ENCODE assay signal across 23 cellular contexts in genomic region chr3:160108357-160108756, GRCh38.
"Had no signal": no experiment of that assay in that cellular context is flagged by ENCODE, and none has a peak within 500 bp of the region (broad histone marks: within the 10 kb centered on the region; RNA-seq: fewer than 3 reads in every experiment).

No MANE protein-coding gene starts in this region.

- H3K9me3 Mint-ChIP-seq: activated CD4-positive, alpha-beta memory T cell treated with anti-CD3 and anti-CD28 coated beads, Interleukin-2, amount 10 ng/mL, durations not matched to agents 7 days and 5 days; activated CD4-positive, alpha-beta T cell treated with anti-CD3 and anti-CD28 coated beads, Interleukin-2, amount 10 ng/mL, durations not matched to agents 7 days and 5 days; activated naive CD4-positive, alpha-beta T cell treated with anti-CD3 and anti-CD28 coated beads, Interleukin-2, amount 10 ng/mL, durations not matched to agents 7 days and 5 days; activated naive CD8-positive, alpha-beta T cell treated with anti-CD3 and anti-CD28 coated beads for 36 hours; activated T-cell treated with anti-CD3 and anti-CD28 coated beads, Interleukin-2, amount 50 U/mL, for 72 hours; activated T-helper 2 cell treated with anti-CD3 and anti-CD28 coated beads, Interferon-gamma antibody, Interleukin-2, Interleukin-4, amounts not matched to agents 10 μg/mL and 5 μg/mL and 100 μg/mL, durations not matched to agents 14 hours and 24 hours and 36 hours; T-cell had no signal

- H3K9ac ChIP-seq: KMS-11 had no signal

- H3K4me1 Mint-ChIP-seq: activated CD4-positive, alpha-beta memory T cell treated with anti-CD3 and anti-CD28 coated beads, Interleukin-2, amount 10 ng/mL, durations not matched to agents 7 days and 5 days; activated CD4-positive, alpha-beta T cell treated with anti-CD3 and anti-CD28 coated beads, Interleukin-2, amount 10 ng/mL, durations not matched to agents 7 days and 5 days; activated naive CD4-positive, alpha-beta T cell treated with anti-CD3 and anti-CD28 coated beads, Interleukin-2, amount 10 ng/mL, durations not matched to agents 7 days and 5 days; activated naive CD8-positive, alpha-beta T cell treated with anti-CD3 and anti-CD28 coated beads for 36 hours; T-cell had no signal

- ATAC-seq: activated T-cell treated with anti-CD3 and anti-CD28 coated beads, Interleukin-2, amount 50 U/mL, for 72 hours; T-cell had no signal

- DNase-seq: activated CD4-positive, alpha-beta memory T cell treated with anti-CD3 and anti-CD28 coated beads, Interleukin-2, amount 10 ng/mL, durations not matched to agents 7 days and 5 days; activated CD4-positive, alpha-beta T cell treated with anti-CD3 and anti-CD28 coated beads, Interleukin-2, amount 10 ng/mL, durations not matched to agents 7 days and 5 days; activated CD4-positive, CD25-positive, alpha-beta regulatory T cell; activated gamma-delta T cell treated with Interleukin-2 at 50 U/mL for 16 hours; activated naive CD4-positive, alpha-beta T cell treated with anti-CD3 and anti-CD28 coated beads, Interleukin-2, amount 10 ng/mL, durations not matched to agents 7 days and 5 days; activated naive CD8-positive, alpha-beta T cell treated with anti-CD3 and anti-CD28 coated beads for 36 hours; activated T-cell treated with anti-CD3 and anti-CD28 coated beads for 4 hours; activated T-cell treated with anti-CD3 and anti-CD28 coated beads, Interleukin-2, amount 50 U/mL, for 72 hours; cerebellar nuclear complex; MM.1S; NCI-H1105 treated with DMSO at 0.1 percent for 48 hours; NCI-H1436 treated with DMSO at 0.1 percent for 48 hours; NCI-H187; NCI-H2081 treated with DMSO at 0.1 percent for 48 hours; NCI-H446; NCI-H524; SHP77; T-cell; T-helper 2 cell; T1000 had no signal

- H3K4me2 ChIP-seq: KMS-11 had no signal

- H3K36me3 Mint-ChIP-seq: activated naive CD4-positive, alpha-beta T cell treated with anti-CD3 and anti-CD28 coated beads, Interleukin-2, amount 10 ng/mL, durations not matched to agents 7 days and 5 days; activated naive CD8-positive, alpha-beta T cell treated with anti-CD3 and anti-CD28 coated beads for 36 hours; T-cell had no signal

- H3K4me3 Mint-ChIP-seq: activated CD4-positive, alpha-beta memory T cell treated with anti-CD3 and anti-CD28 coated beads, Interleukin-2, amount 10 ng/mL, durations not matched to agents 7 days and 5 days; activated CD4-positive, alpha-beta T cell treated with anti-CD3 and anti-CD28 coated beads, Interleukin-2, amount 10 ng/mL, durations not matched to agents 7 days and 5 days; activated naive CD4-positive, alpha-beta T cell treated with anti-CD3 and anti-CD28 coated beads, Interleukin-2, amount 10 ng/mL, durations not matched to agents 7 days and 5 days; activated naive CD8-positive, alpha-beta T cell treated with anti-CD3 and anti-CD28 coated beads for 36 hours; activated T-cell treated with anti-CD3 and anti-CD28 coated beads, Interleukin-2, amount 50 U/mL, for 72 hours; T-cell had no signal

- H3K27ac Mint-ChIP-seq: activated CD4-positive, alpha-beta memory T cell treated with anti-CD3 and anti-CD28 coated beads, Interleukin-2, amount 10 ng/mL, durations not matched to agents 7 days and 5 days; activated CD4-positive, alpha-beta T cell treated with anti-CD3 and anti-CD28 coated beads, Interleukin-2, amount 10 ng/mL, durations not matched to agents 7 days and 5 days; activated naive CD4-positive, alpha-beta T cell treated with anti-CD3 and anti-CD28 coated beads, Interleukin-2, amount 10 ng/mL, durations not matched to agents 7 days and 5 days; activated naive CD8-positive, alpha-beta T cell treated with anti-CD3 and anti-CD28 coated beads for 36 hours; activated T-cell treated with anti-CD3 and anti-CD28 coated beads, Interleukin-2, amount 50 U/mL, for 72 hours; activated T-helper 2 cell treated with anti-CD3 and anti-CD28 coated beads, Interferon-gamma antibody, Interleukin-2, Interleukin-4, amounts not matched to agents 10 μg/mL and 5 μg/mL and 100 μg/mL, durations not matched to agents 14 hours and 24 hours and 36 hours; T-cell had no signal

- H3K27ac ChIP-seq: KMS-11, VCaP had no signal
